Comparison of ENCODE assay signal across 11 cellular contexts in genomic region chr4:82892467-82892802, GRCh38. TPM values are rescaled to one million over a fixed set of nuclear protein-coding genes. Genes with fewer than 3 reads are reported as not detected.
A peak's percentile ranks its signal among the peaks of the same experiment; 100 is the strongest.
DNase-seq lines count a peak whose midpoint lies in the region; ATAC-seq and TF ChIP-seq lines count a peak whose summit lies in the region.
"Had no signal": no experiment of that assay in that cellular context is flagged by ENCODE, and none has a peak within 500 bp of the region (broad histone marks: within the 10 kb centered on the region; RNA-seq: fewer than 3 reads in every experiment).

No MANE protein-coding gene starts in this region.

- 0 out of 2 replicates have a peak, but pooled peaks cover 6% of the 10 kb centered on the region for H3K4me1 ChIP-seq in iPS-20b (ENCODE audit: insufficient read depth, low read length)
- H3K4me1 ChIP-seq in prostate gland (replicated peaks), result no peaks in the 10 kb centered on the region

- H3K27me3 Mint-ChIP-seq in activated naive CD4-positive, alpha-beta T cell treated with anti-CD3 and anti-CD28 coated beads, Interleukin-2, amount 50 U/mL, for 24 hours, result no peaks in the 10 kb centered on the region
- no peaks in the 10 kb centered on the region for H3K27me3 Mint-ChIP-seq in type B pancreatic cell

- no peak for ATAC-seq in GM18519 (IDR thresholded peaks at IDR 0.05; ENCODE audit: low FRiP score, unreplicated experiment)

- no peak for DNase-seq in activated naive CD4-positive, alpha-beta T cell treated with anti-CD3 and anti-CD28 coated beads, Interleukin-2, amount 50 U/mL, for 16 hours
- DNase-seq in type B pancreatic cell (ENCODE audit: extremely low spot score, unreplicated experiment) (no peak), prostate gland (ENCODE audit: low spot score) (no peak), NAMALWA (ENCODE audit: low spot score) (no peak)
- DNase-seq: activated effector memory CD4-positive, alpha-beta T cell treated with anti-CD3 and anti-CD28 coated beads, Interleukin-2, amount 50 U/mL, for 16 hours; NCI-H1436 treated with DMSO at 0.1 percent for 48 hours had no signal

- peaks cover 48% of the 10 kb centered on the region for H3K4me1 Mint-ChIP-seq in activated naive CD4-positive, alpha-beta T cell treated with anti-CD3 and anti-CD28 coated beads, Interleukin-2, amount 50 U/mL, for 24 hours
- peaks cover 23% of the 10 kb centered on the region for H3K4me1 Mint-ChIP-seq in type B pancreatic cell (ENCODE audit: unreplicated experiment)

- H3K9me3 Mint-ChIP-seq in activated naive CD4-positive, alpha-beta T cell treated with anti-CD3 and anti-CD28 coated beads, Interleukin-2, amount 50 U/mL, for 24 hours, result no peaks in the 10 kb centered on the region
- H3K9me3 Mint-ChIP-seq in type B pancreatic cell, result no peaks in the 10 kb centered on the region

- peak overlapping the region; percentile 44 for H3K4me3 Mint-ChIP-seq in activated naive CD4-positive, alpha-beta T cell treated with anti-CD3 and anti-CD28 coated beads, Interleukin-2, amount 50 U/mL, for 24 hours
- H3K4me3 Mint-ChIP-seq in type B pancreatic cell, result peak overlapping the region; percentile 95

- intact Hi-C loops in prostate gland (cut with DNase I), result loop anchor here (5.0 to 10.0 kb wide), 2 partner anchors 362 to 520 kb away; partner anchors contain the start of gene HNRNPD

- H3K36me3 Mint-ChIP-seq in activated naive CD4-positive, alpha-beta T cell treated with anti-CD3 and anti-CD28 coated beads, Interleukin-2, amount 50 U/mL, for 24 hours, result peaks cover 18% of the 10 kb centered on the region
- peaks cover 23% of the 10 kb centered on the region for H3K36me3 Mint-ChIP-seq in type B pancreatic cell

- peak overlapping the region; percentile 87; the same call in 1 of the 2 replicates for H3K4me3 ChIP-seq in iPS-20b (ENCODE audit: low read length)
- no peak overlapping the region for H3K4me3 ChIP-seq in prostate gland

- no peak overlapping the region for H3K27ac Mint-ChIP-seq in activated naive CD4-positive, alpha-beta T cell treated with anti-CD3 and anti-CD28 coated beads, Interleukin-2, amount 50 U/mL, for 24 hours
- H3K27ac Mint-ChIP-seq in type B pancreatic cell, result peak overlapping the region; percentile 97

- no peak for TF ChIP-seq CTCF in VCaP (conservative IDR thresholded peaks at IDR 0.05)
- no peak for TF ChIP-seq CTCF in type B pancreatic cell (conservative IDR thresholded peaks at IDR 0.05)
- TF ChIP-seq CTCF in prostate gland (IDR thresholded peaks at IDR 0.05), result no peak

- H3K27me3 ChIP-seq in iPS-20b (ENCODE audit: insufficient read depth, low read length) (no peaks in the 10 kb centered on the region), prostate gland (replicated peaks; ENCODE audit: insufficient read depth) (no peaks in the 10 kb centered on the region)

- 81% methylated on average over 1 of the region's 1 CpG for WGBS in prostate gland

- no peak overlapping the region for H3K9ac ChIP-seq in iPS-20b (ENCODE audit: low read depth, low read length)

- TF ChIP-seq POLR2A in prostate gland (IDR thresholded peaks at IDR 0.05), result no peak

- H3K36me3 ChIP-seq in iPS-20b (ENCODE audit: insufficient read depth, low read depth, low read length) (peaks cover 49% of the 10 kb centered on the region), prostate gland (no peaks in the 10 kb centered on the region)

- H3K9me3 ChIP-seq in iPS-20b (ENCODE audit: insufficient read depth, low read depth, low read length) (no peaks in the 10 kb centered on the region), prostate gland (no peaks in the 10 kb centered on the region)

- H3K27ac ChIP-seq in VCaP, result peak overlapping the region; percentile 98
- no peak overlapping the region for H3K27ac ChIP-seq in iPS-20b (ENCODE audit: low read length)
- H3K27ac ChIP-seq in prostate gland, result no peak overlapping the region
- H3K27ac ChIP-seq: C4-2B had no signal

RNA-seq across cellular contexts. Expression of gene SEC31A, which starts 1.5 kb away (rescaled TPM):
- total RNA-seq in type B pancreatic cell (ENCODE audit: low replicate concordance) (233 and 295 TPM in 2 replicates), prostate gland (100 to 1,000 TPM; 191 to 196 TPM)

RNA-seq across cellular contexts. Expression of gene THAP9, which starts 8.1 kb away (rescaled TPM):
- total RNA-seq in type B pancreatic cell (ENCODE audit: low replicate concordance) (5.3 and 8.4 TPM in 2 replicates), prostate gland (1 to 10 TPM; 7.6 to 8.6 TPM)
